ENCODE assay signal across 8 cellular contexts in genomic region chr18:74196220-74197119, GRCh38. TPM values are rescaled to one million over a fixed set of nuclear protein-coding genes. Genes with fewer than 3 reads are reported as not detected.
DNase-seq lines count a peak whose midpoint lies in the region; ATAC-seq, FAIRE-seq and TF ChIP-seq lines count a peak whose summit lies in the region.

No MANE protein-coding gene starts in this region.

- peaks cover 16 to 22% of the 10 kb centered on the region in 2 donors for H3K4me1 ChIP-seq in duodenal mucosa (ENCODE audit: control insufficient read depth in 1 of 2, insufficient read depth in 2 of 2, low read length in 2 of 2)

- H3K9me3 ChIP-seq in duodenal mucosa (ENCODE audit: control insufficient read depth in 1 of 2, low read length in 2 of 2) = no peaks in the 10 kb centered on the region

- H3K9ac ChIP-seq in duodenal mucosa (ENCODE audit: low read depth in 1 of 2, low read length in 2 of 2) = no peak overlapping the region

- no peaks in the 10 kb centered on the region for H3K27me3 ChIP-seq in duodenal mucosa (ENCODE audit: control insufficient read depth in 1 of 2, insufficient read depth in 2 of 2, low read length in 2 of 2)

- H3K4me3 ChIP-seq in duodenal mucosa (ENCODE audit: low read depth in 1 of 2, low read length in 2 of 2) = peak overlapping the region; percentile 59 to 63

- peak overlapping the region in 1 of 2 donors; percentile 78 for H3K4me3 Mint-ChIP-seq in CD14-positive monocyte

- peak; percentile 83 for ATAC-seq in HG03342 (IDR thresholded peaks at IDR 0.05; ENCODE audit: unreplicated experiment)

- no peak overlapping the region for H3K27ac ChIP-seq in duodenal mucosa (ENCODE audit: low read depth, low read length)

- peaks cover 21% of the 10 kb centered on the region for H3K4me1 Mint-ChIP-seq in CD14-positive monocyte

- H3K27me3 Mint-ChIP-seq in CD14-positive monocyte (ENCODE audit: low read depth in 3 of 3) = peaks cover 2 to 21% (median 7%) of the 10 kb centered on the region in 3 donors

- FAIRE-seq in GM19239 (lab: Jason Lieb, UNC) = peak; percentile 86

- DNase-seq in CD14-positive monocyte (ENCODE audit: low spot score) (no peak), GM19239 (ENCODE audit: insufficient read length, low spot score) (peak; percentile 72), NCI-H446 (lab: John Stamatoyannopoulos, UW) (peak; percentile 38 to 66), medulla oblongata (ENCODE audit: extremely low spot score) (peak; percentile 75)
- DNase-seq in activated CD4-positive, alpha-beta T cell treated with anti-CD3 and anti-CD28 coated beads for 48 hours = peak; percentile 51
- peak; percentile 48 for DNase-seq in stimulated activated CD8-positive, alpha-beta memory T cell treated with anti-CD3 and anti-CD28 coated beads, Interleukin-4, amount 100 ng/mL, for 48 hours

- H3K36me3 Mint-ChIP-seq in CD14-positive monocyte = no peaks in the 10 kb centered on the region

- no peaks in the 10 kb centered on the region for H3K36me3 ChIP-seq in duodenal mucosa (ENCODE audit: control insufficient read depth in 1 of 2, insufficient read depth in 2 of 2, low read length in 2 of 2)

- no peaks in the 10 kb centered on the region for H3K9me3 Mint-ChIP-seq in CD14-positive monocyte

- H3K27ac Mint-ChIP-seq in CD14-positive monocyte = peak overlapping the region in 1 of 7 donors; percentile 17

- intact Hi-C loops in CD14-positive monocyte (cut with micrococcal nuclease) = loop anchor here (2.0 to 5.0 kb wide), 3 partner anchors 144 to 356 kb away; no protein-coding TSS in a partner anchor

- TF ChIP-seq CTCF in CD14-positive monocyte (IDR thresholded peaks at IDR 0.05) = peak; percentile 92

RNA-seq across cellular contexts. Expression of gene TIMM21, which starts 48.1 kb away (rescaled TPM):
- 10 to 100 TPM; 11.0 to 15.6 TPM for polyA plus RNA-seq in CD14-positive monocyte

RNA-seq across cellular contexts. Expression of gene FBXO15, which starts 48.8 kb away (rescaled TPM):
- polyA plus RNA-seq in CD14-positive monocyte = not detected
